9 cellular contexts compared by ENCODE assay signal in genomic region chr18:76374330-76375281, GRCh38.
A peak's percentile ranks its signal among the peaks of the same experiment; 100 is the strongest.
DNase-seq lines count a peak whose midpoint lies in the region; ATAC-seq and TF ChIP-seq lines count a peak whose summit lies in the region.
"Had no signal": no experiment of that assay in that cellular context is flagged by ENCODE, and none has a peak within 500 bp of the region (broad histone marks: within the 10 kb centered on the region; RNA-seq: fewer than 3 reads in every experiment).

No MANE protein-coding gene starts in this region.

- no peak overlapping the region for H3K27ac Mint-ChIP-seq in osteocyte (ENCODE audit: unreplicated experiment)

- H3K4me3 Mint-ChIP-seq in osteocyte (ENCODE audit: unreplicated experiment), result no peak overlapping the region

- peak; percentile 72 for ATAC-seq in GM21423 (IDR thresholded peaks at IDR 0.05; ENCODE audit: unreplicated experiment)
- ATAC-seq in HG03460 (IDR thresholded peaks at IDR 0.05; ENCODE audit: unreplicated experiment), result peak; percentile 68

- no peaks in the 10 kb centered on the region for H3K9me3 Mint-ChIP-seq in osteocyte (ENCODE audit: unreplicated experiment)

- no peaks in the 10 kb centered on the region for H3K27me3 Mint-ChIP-seq in osteocyte (ENCODE audit: unreplicated experiment)

- H3K4me1 Mint-ChIP-seq in osteocyte (ENCODE audit: unreplicated experiment), result peaks cover 5% of the 10 kb centered on the region

- peaks cover 21% of the 10 kb centered on the region for H3K36me3 Mint-ChIP-seq in osteocyte (ENCODE audit: unreplicated experiment)

- DNase-seq in GF-D8 (lab: John Stamatoyannopoulos, UW), result peak; percentile 14
- peak; percentile 9 for DNase-seq in dermis blood vessel endothelial cell
- DNase-seq in osteocyte (ENCODE audit: extremely low spot score, unreplicated experiment), result no peak
- no peak for DNase-seq in ecto neural progenitor cell (ENCODE audit: low spot score)
- DNase-seq in HuH-7 (ENCODE audit: low spot score), result no peak
- no peak for DNase-seq in glomerular visceral epithelial cell (ENCODE audit: extremely low spot score)
- DNase-seq: NCI-H2107 had no signal

- no peak for TF ChIP-seq CTCF in osteocyte (IDR thresholded peaks at IDR 0.05)

Comparison
In these comparisons a context has a peak if more than half of its experiments do, and no peak if none do; other contexts are left out.
1. DNase-seq: peak in GF-D8 (single experiment) and dermis blood vessel endothelial cell (single experiment); none in osteocyte (single experiment), ecto neural progenitor cell (single experiment), HuH-7 (single experiment) and glomerular visceral epithelial cell (single experiment).